26 cellular contexts compared by ENCODE assay signal in genomic region chr12:697426-697825, GRCh38. TPM values are rescaled to one million over a fixed set of nuclear protein-coding genes. Genes with fewer than 3 reads are reported as not detected.
A peak's percentile ranks its signal among the peaks of the same experiment; 100 is the strongest.
DNase-seq lines count a peak whose midpoint lies in the region; ATAC-seq, FAIRE-seq and TF ChIP-seq lines count a peak whose summit lies in the region.
"Had no signal": no experiment of that assay in that cellular context is flagged by ENCODE, and none has a peak within 500 bp of the region (broad histone marks: within the 10 kb centered on the region; RNA-seq: fewer than 3 reads in every experiment).

No MANE protein-coding gene starts in this region.

- peak overlapping the region; percentile 7 for H3K4me3 Mint-ChIP-seq in natural killer cell treated with Interleukin-12 subunit alpha and Interleukin-12 subunit beta and Interleukin-15 and Interleukin-18, amount 100 ng/mL, for 72 hours
- H3K4me3 Mint-ChIP-seq in natural killer cell (no peak overlapping the region), Caco-2 (ENCODE audit: unreplicated experiment) (no peak overlapping the region)
- no peak overlapping the region for H3K4me3 Mint-ChIP-seq in activated T-helper 17 cell treated with anti-CD3 and anti-CD28 coated beads, Interleukin-2, amount 50 U/mL, for 72 hours
- no peak overlapping the region for H3K4me3 Mint-ChIP-seq in stimulated activated naive B cell treated with anti-CD40 and anti-IgM and Interleukin-4, amounts not matched to agents 10 μg/mL and 1 μg/mL and 100 μg/mL, for 72 hours
- H3K4me3 Mint-ChIP-seq: activated CD4-positive, alpha-beta memory T cell treated with anti-CD3 and anti-CD28 coated beads, Interleukin-2, amount 10 ng/mL, durations not matched to agents 7 days and 5 days; activated T-cell treated with anti-CD3 and anti-CD28 coated beads, Interleukin-2, amount 50 U/mL, for 4 hours; brain; T-helper 2 cell treated with Interferon-gamma antibody and Interleukin-4, amounts not matched to agents 5 μg/mL and 100 μg/mL, for 36 hours had no signal

- H3K4me3 ChIP-seq in Caco-2 (ENCODE audit: low read depth, low read length): no peak overlapping the region
- H3K4me3 ChIP-seq: hepatocyte, MG63, prostate gland, thoracic aorta had no signal

- peaks cover 9% of the 10 kb centered on the region for H3K36me3 Mint-ChIP-seq in natural killer cell treated with Interleukin-12 subunit alpha and Interleukin-12 subunit beta and Interleukin-15 and Interleukin-18, amount 100 ng/mL, for 72 hours
- H3K36me3 Mint-ChIP-seq in natural killer cell (no peaks in the 10 kb centered on the region), Caco-2 (ENCODE audit: insufficient read depth, unreplicated experiment) (no peaks in the 10 kb centered on the region)
- no peaks in the 10 kb centered on the region for H3K36me3 Mint-ChIP-seq in activated T-helper 17 cell treated with anti-CD3 and anti-CD28 coated beads, Interleukin-2, amount 50 U/mL, for 72 hours (ENCODE audit: low read depth)
- peaks cover 4 to 6% of the 10 kb centered on the region in 2 donors for H3K36me3 Mint-ChIP-seq in stimulated activated naive B cell treated with anti-CD40 and anti-IgM and Interleukin-4, amounts not matched to agents 10 μg/mL and 1 μg/mL and 100 μg/mL, for 72 hours
- H3K36me3 Mint-ChIP-seq: brain had no signal

- no peak for ATAC-seq in natural killer cell treated with Interleukin-12 subunit alpha and Interleukin-12 subunit beta and Interleukin-15 and Interleukin-18, amount 100 ng/mL, for 72 hours
- no peak for ATAC-seq in natural killer cell
- no peak for ATAC-seq in activated T-helper 17 cell treated with anti-CD3 and anti-CD28 coated beads, Interleukin-2, amount 50 U/mL, for 72 hours (replicated peaks)
- ATAC-seq in stimulated activated naive B cell treated with anti-CD40 and anti-IgM and Interleukin-4, amounts not matched to agents 10 μg/mL and 1 μg/mL and 100 μg/mL, for 72 hours (replicated peaks): no peak
- ATAC-seq in HG02938 (IDR thresholded peaks at IDR 0.05; ENCODE audit: unreplicated experiment): no peak
- ATAC-seq: activated T-cell treated with anti-CD3 and anti-CD28 coated beads, Interleukin-2, amount 50 U/mL, for 4 hours; esophagus mucosa; left ventricle myocardium superior had no signal

- no peak for DNase-seq in natural killer cell treated with Interleukin-12 subunit alpha and Interleukin-12 subunit beta and Interleukin-15 and Interleukin-18, amount 100 ng/mL, for 72 hours (ENCODE audit: low spot score)
- DNase-seq in natural killer cell (no peak), KBM-7 (peak; percentile 40), Caco-2 (no peak), RCC 7860 (ENCODE audit: low spot score) (no peak)
- no peak for DNase-seq in stimulated activated naive B cell treated with anti-CD40 and anti-IgM and Interleukin-4, amounts not matched to agents 10 μg/mL and 1 μg/mL and 100 μg/mL, for 72 hours
- DNase-seq: activated CD4-positive, alpha-beta memory T cell treated with anti-CD3 and anti-CD28 coated beads, Interleukin-2, amount 10 ng/mL, durations not matched to agents 7 days and 5 days; activated T-cell treated with anti-CD3 and anti-CD28 coated beads, Interleukin-2, amount 50 U/mL, for 4 hours; DMS79 treated with DMSO at 0.1 percent for 48 hours; effector memory CD4-positive, alpha-beta T cell; left ventricle myocardium superior; MG63; NCI-H1694; NCI-H2171; NCI-H526 treated with DMSO at 0.1 percent for 48 hours; SHP77 treated with DMSO at 0.1 percent for 48 hours had no signal

- no peaks in the 10 kb centered on the region for H3K27me3 Mint-ChIP-seq in natural killer cell treated with Interleukin-12 subunit alpha and Interleukin-12 subunit beta and Interleukin-15 and Interleukin-18, amount 100 ng/mL, for 72 hours
- no peaks in the 10 kb centered on the region for H3K27me3 Mint-ChIP-seq in natural killer cell (ENCODE audit: low read depth in 2 of 2)
- no peaks in the 10 kb centered on the region for H3K27me3 Mint-ChIP-seq in activated T-helper 17 cell treated with anti-CD3 and anti-CD28 coated beads, Interleukin-2, amount 50 U/mL, for 72 hours
- H3K27me3 Mint-ChIP-seq in stimulated activated naive B cell treated with anti-CD40 and anti-IgM and Interleukin-4, amounts not matched to agents 10 μg/mL and 1 μg/mL and 100 μg/mL, for 72 hours: no peaks in the 10 kb centered on the region
- no peaks in the 10 kb centered on the region for H3K27me3 Mint-ChIP-seq in Caco-2 (ENCODE audit: insufficient read depth, unreplicated experiment)
- H3K27me3 Mint-ChIP-seq: activated CD4-positive, alpha-beta memory T cell treated with anti-CD3 and anti-CD28 coated beads, Interleukin-2, amount 10 ng/mL, durations not matched to agents 7 days and 5 days; brain had no signal

- intact Hi-C loops in natural killer cell (cut with micrococcal nuclease): no loop called here
- intact Hi-C loops in Caco-2 (cut with micrococcal nuclease; ENCODE audit: unreplicated experiment): no loop called here

- POLR2A ChIA-PET in Caco-2 (lab: Charles Lee): no interaction called here

- no peaks in the 10 kb centered on the region for H3K27me3 ChIP-seq in Caco-2 (replicated peaks; ENCODE audit: control insufficient read depth, insufficient read depth, low read length)
- H3K27me3 ChIP-seq: hepatocyte, MG63 had no signal

- no peaks in the 10 kb centered on the region for H3K36me3 ChIP-seq in Caco-2 (ENCODE audit: control insufficient read depth, insufficient read depth, low read length)
- H3K36me3 ChIP-seq: MG63, prostate gland, thoracic aorta had no signal

- peaks cover 23% of the 10 kb centered on the region for H3K9me3 ChIP-seq in Caco-2
- H3K9me3 ChIP-seq: prostate gland had no signal

- FAIRE-seq in RCC 7860 (lab: Jason Lieb, UNC): no peak
- FAIRE-seq: frontal cortex, islet of Langerhans had no signal

- no peaks in the 10 kb centered on the region for H3K4me1 ChIP-seq in Caco-2
- H3K4me1 ChIP-seq: prostate gland had no signal

- peaks cover 4 to 7% of the 10 kb centered on the region in 2 donors for H3K4me1 Mint-ChIP-seq in natural killer cell treated with Interleukin-12 subunit alpha and Interleukin-12 subunit beta and Interleukin-15 and Interleukin-18, amount 100 ng/mL, for 72 hours (ENCODE audit: low read depth in 2 of 2)
- peaks cover 6 to 7% of the 10 kb centered on the region in 2 donors for H3K4me1 Mint-ChIP-seq in natural killer cell
- peaks cover 10% of the 10 kb centered on the region for H3K4me1 Mint-ChIP-seq in activated T-helper 17 cell treated with anti-CD3 and anti-CD28 coated beads, Interleukin-2, amount 50 U/mL, for 72 hours
- peaks cover 12% of the 10 kb centered on the region in 2 donors for H3K4me1 Mint-ChIP-seq in stimulated activated naive B cell treated with anti-CD40 and anti-IgM and Interleukin-4, amounts not matched to agents 10 μg/mL and 1 μg/mL and 100 μg/mL, for 72 hours
- peaks cover 8% of the 10 kb centered on the region for H3K4me1 Mint-ChIP-seq in Caco-2 (ENCODE audit: low read depth, unreplicated experiment)

- CTCF ChIA-PET in Caco-2 (lab: Charles Lee): no interaction called here

- in situ Hi-C loops in KBM-7 (cut with MboI; ENCODE audit: low pct_unique_long_range_greater_than_20kb, low sequenced_read_pairs): no loop called here

- peaks cover 6% of the 10 kb centered on the region for H3K9me3 Mint-ChIP-seq in natural killer cell treated with Interleukin-12 subunit alpha and Interleukin-12 subunit beta and Interleukin-15 and Interleukin-18, amount 100 ng/mL, for 72 hours
- H3K9me3 Mint-ChIP-seq in natural killer cell (peaks cover 0 to 5% of the 10 kb centered on the region in 2 donors), Caco-2 (ENCODE audit: unreplicated experiment) (peaks cover 49% of the 10 kb centered on the region)
- peaks cover 5% of the 10 kb centered on the region for H3K9me3 Mint-ChIP-seq in activated T-helper 17 cell treated with anti-CD3 and anti-CD28 coated beads, Interleukin-2, amount 50 U/mL, for 72 hours
- H3K9me3 Mint-ChIP-seq in stimulated activated naive B cell treated with anti-CD40 and anti-IgM and Interleukin-4, amounts not matched to agents 10 μg/mL and 1 μg/mL and 100 μg/mL, for 72 hours: peaks cover 9 to 10% of the 10 kb centered on the region in 2 donors

- no TSS peak for BruUV-seq in Caco-2 (replicated peaks; lab: Mats Ljungman, UMichigan)

- peak overlapping the region; percentile 5 to 41 for H3K27ac Mint-ChIP-seq in natural killer cell treated with Interleukin-12 subunit alpha and Interleukin-12 subunit beta and Interleukin-15 and Interleukin-18, amount 100 ng/mL, for 72 hours
- H3K27ac Mint-ChIP-seq in natural killer cell (no peak overlapping the region), Caco-2 (ENCODE audit: unreplicated experiment) (no peak overlapping the region)
- peak overlapping the region; percentile 64 for H3K27ac Mint-ChIP-seq in activated T-helper 17 cell treated with anti-CD3 and anti-CD28 coated beads, Interleukin-2, amount 50 U/mL, for 72 hours
- peak overlapping the region; percentile 16 for H3K27ac Mint-ChIP-seq in stimulated activated naive B cell treated with anti-CD40 and anti-IgM and Interleukin-4, amounts not matched to agents 10 μg/mL and 1 μg/mL and 100 μg/mL, for 72 hours
- H3K27ac Mint-ChIP-seq: activated CD4-positive, alpha-beta memory T cell treated with anti-CD3 and anti-CD28 coated beads, Interleukin-2, amount 10 ng/mL, durations not matched to agents 7 days and 5 days; brain; T-helper 2 cell treated with Interferon-gamma antibody and Interleukin-4, amounts not matched to agents 5 μg/mL and 100 μg/mL, for 36 hours had no signal

- no peak for TF ChIP-seq CTCF in natural killer cell (IDR thresholded peaks at IDR 0.05)
- no peak for TF ChIP-seq CTCF in Caco-2 (IDR thresholded peaks at IDR 0.05; ENCODE audit: insufficient read depth in 1 of 2, low read depth in 1 of 2, low read length in 1 of 2, severe bottlenecking in 1 of 2, unreplicated experiment in 1 of 2)

RNA-seq across cellular contexts. Expression of gene NINJ2, which starts 34.2 kb away (rescaled TPM):
- total RNA-seq in natural killer cell treated with Interleukin-12 subunit alpha and Interleukin-12 subunit beta and Interleukin-15 and Interleukin-18, amount 100 ng/mL, for 72 hours: 10 to 100 TPM in 1 of 2 donors, 1 to 10 TPM in 1; 8.6 to 15.3 TPM
- total RNA-seq in natural killer cell: 1 to 10 TPM; 3.1 to 6.6 (median 4.9) TPM
- 10 to 100 TPM in 1 of 2 donors, 1 to 10 TPM in 1; 9.2 to 19.9 TPM for total RNA-seq in activated T-helper 17 cell treated with anti-CD3 and anti-CD28 coated beads, Interleukin-2, amount 50 U/mL, for 72 hours
- total RNA-seq in Caco-2 (2022): 6.5 and 7.0 TPM in 2 replicates

RNA-seq across cellular contexts. Expression of gene WNK1, which starts 55.0 kb away (rescaled TPM):
- total RNA-seq in natural killer cell treated with Interleukin-12 subunit alpha and Interleukin-12 subunit beta and Interleukin-15 and Interleukin-18, amount 100 ng/mL, for 72 hours: 100 to 1,000 TPM; 152 to 269 TPM
- total RNA-seq in natural killer cell (100 to 1,000 TPM; 177 to 203 (median 192) TPM), Caco-2 (2022) (206 and 224 TPM in 2 replicates)
- 100 to 1,000 TPM; 150 to 252 TPM for total RNA-seq in activated T-helper 17 cell treated with anti-CD3 and anti-CD28 coated beads, Interleukin-2, amount 50 U/mL, for 72 hours

Comparison
In these comparisons a context has a peak if more than half of its experiments do, and no peak if none do; other contexts are left out.
1. H3K27ac Mint-ChIP-seq: peak in natural killer cell treated with Interleukin-12 subunit alpha and Interleukin-12 subunit beta and Interleukin-15 and Interleukin-18, amount 100 ng/mL, for 72 hours (2 of 2), activated T-helper 17 cell treated with anti-CD3 and anti-CD28 coated beads, Interleukin-2, amount 50 U/mL, for 72 hours (single experiment) and stimulated activated naive B cell treated with anti-CD40 and anti-IgM and Interleukin-4, amounts not matched to agents 10 μg/mL and 1 μg/mL and 100 μg/mL, for 72 hours (single experiment); none in natural killer cell (0 of 2) and Caco-2 (single experiment).